24 cellular contexts compared by ENCODE assay signal in the genomic region with DNA sequence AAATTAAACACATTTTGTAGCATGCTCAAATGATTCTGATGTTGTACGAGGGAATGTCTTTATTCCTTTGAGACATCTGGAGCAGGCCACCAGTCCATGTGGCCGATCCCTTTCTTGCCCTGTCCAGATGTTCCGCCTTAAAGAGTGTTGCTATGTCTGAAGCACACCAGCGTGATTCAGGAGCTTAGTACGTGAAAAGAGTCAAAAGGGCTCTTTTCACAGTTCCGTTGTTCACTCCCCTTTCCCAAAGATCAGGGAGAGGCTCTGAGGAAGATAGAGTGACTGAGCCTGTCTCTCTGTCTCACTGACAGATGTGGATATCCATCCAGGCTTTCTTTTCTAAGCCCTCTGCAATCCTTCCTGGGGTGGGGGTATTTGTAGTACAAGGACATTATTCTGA.
DNase-seq lines count a peak whose midpoint lies in the region; ATAC-seq, FAIRE-seq and TF ChIP-seq lines count a peak whose summit lies in the region.
"Had no signal": no experiment of that assay in that cellular context is flagged by ENCODE, and none has a peak within 500 bp of the region (broad histone marks: within the 10 kb centered on the region; RNA-seq: fewer than 3 reads in every experiment).

No MANE protein-coding gene starts in this region.

- H2BK5ac ChIP-seq in neuronal stem cell (ENCODE audit: low read length), result no peak overlapping the region

- peaks cover 0 to 9% of the 10 kb centered on the region in 2 donors for H3K9me3 ChIP-seq in neuronal stem cell (replicated peaks in 1 of 2; ENCODE audit: control insufficient read depth in 2 of 2, insufficient read depth in 1 of 2, low read depth in 1 of 2, low read length in 2 of 2)
- H3K9me3 ChIP-seq: esophagus squamous epithelium, pancreas had no signal

- H3K27ac ChIP-seq in neuronal stem cell (replicated peaks; ENCODE audit: low read length), result no peak overlapping the region
- H3K27ac ChIP-seq: dorsolateral prefrontal cortex, KMS-11, pancreas, SK-N-MC had no signal

- no peak for TF ChIP-seq POLR2A in GM12891 (IDR thresholded peaks at IDR 0.05; ENCODE audit: low read depth, low read length)

- no peak for FAIRE-seq in GM12891 (lab: Jason Lieb, UNC)
- FAIRE-seq: G401.6, pancreas had no signal

- no peak overlapping the region for H3K4me3 Mint-ChIP-seq in stimulated activated effector memory CD8-positive, alpha-beta T cell treated with anti-CD3 and anti-CD28 coated beads, Interleukin-12 subunit alpha, Interleukin-12 subunit beta, amount 100 ng/mL, for 72 hours

- no peaks in the 10 kb centered on the region for H3K4me1 Mint-ChIP-seq in stimulated activated effector memory CD8-positive, alpha-beta T cell treated with anti-CD3 and anti-CD28 coated beads, Interleukin-12 subunit alpha, Interleukin-12 subunit beta, amount 100 ng/mL, for 72 hours

- H3K23ac ChIP-seq in neuronal stem cell (ENCODE audit: low read depth, low read length, poor library complexity), result no peak overlapping the region

- no peak overlapping the region for H3K18ac ChIP-seq in neuronal stem cell (ENCODE audit: low read length)

- no peak overlapping the region for H3K4me2 ChIP-seq in neuronal stem cell (ENCODE audit: insufficient read depth, low read length, poor library complexity, severe bottlenecking)
- H3K4me2 ChIP-seq: KMS-11 had no signal

- no peaks in the 10 kb centered on the region for H3K36me3 Mint-ChIP-seq in stimulated activated effector memory CD8-positive, alpha-beta T cell treated with anti-CD3 and anti-CD28 coated beads, Interleukin-12 subunit alpha, Interleukin-12 subunit beta, amount 100 ng/mL, for 72 hours

- no CpG with 5 or more reads among the region's 6 CpGs for WGBS in neuronal stem cell (ENCODE audit: extremely low coverage in 2 of 2, insufficient read length in 2 of 2, insufficient replicate concordance in 1 of 2), 2 donors

- H3K4me3 ChIP-seq in neuronal stem cell (ENCODE audit: low read length in 2 of 2), result no peak overlapping the region
- H3K4me3 ChIP-seq: dorsolateral prefrontal cortex, esophagus squamous epithelium, pancreas, SK-N-MC had no signal

- ATAC-seq in HG03280 (IDR thresholded peaks at IDR 0.05; ENCODE audit: unreplicated experiment) (no peak), GM19351 (IDR thresholded peaks at IDR 0.05; ENCODE audit: unreplicated experiment) (no peak)
- ATAC-seq in stimulated activated effector memory CD8-positive, alpha-beta T cell treated with anti-CD3 and anti-CD28 coated beads, Interleukin-12 subunit alpha, Interleukin-12 subunit beta, amount 100 ng/mL, for 72 hours, result no peak
- ATAC-seq: activated naive CD4-positive, alpha-beta T cell treated with anti-CD3 and anti-CD28 coated beads, Interleukin-2, amount 50 U/mL, for 72 hours; pancreas; sciatic nerve had no signal

- no peak overlapping the region for H2BK120ac ChIP-seq in neuronal stem cell (ENCODE audit: low read depth, low read length)

- H2AFZ ChIP-seq in neuronal stem cell (ENCODE audit: low read length), result peak overlapping the region; percentile 34

- no peak overlapping the region for H2BK12ac ChIP-seq in neuronal stem cell (ENCODE audit: low read length)

- H3K27me3 ChIP-seq in neuronal stem cell (ENCODE audit: control insufficient read depth in 3 of 3, insufficient read depth in 3 of 3, low read depth in 1 of 3, low read length in 3 of 3), result no peaks in the 10 kb centered on the region
- H3K27me3 ChIP-seq: esophagus squamous epithelium, pancreas had no signal

- H3K4ac ChIP-seq in neuronal stem cell (ENCODE audit: low read length), result no peak overlapping the region

- no peaks in the 10 kb centered on the region for H3K79me1 ChIP-seq in neuronal stem cell (ENCODE audit: low read depth, low read length)

- peaks cover 3 to 14% of the 10 kb centered on the region in 2 donors for H3K4me1 ChIP-seq in neuronal stem cell (ENCODE audit: control insufficient read depth in 2 of 2, insufficient read depth in 1 of 2, low read depth in 1 of 2, low read length in 2 of 2)
- H3K4me1 ChIP-seq: esophagus squamous epithelium, pancreas had no signal

- H3K14ac ChIP-seq in neuronal stem cell (ENCODE audit: low read length), result no peak overlapping the region

- H3K36me3 ChIP-seq in neuronal stem cell (replicated peaks in 1 of 2; ENCODE audit: control insufficient read depth in 2 of 2, insufficient read depth in 2 of 2, low read length in 2 of 2), result no peaks in the 10 kb centered on the region
- H3K36me3 ChIP-seq: esophagus squamous epithelium, pancreas had no signal

- peak; percentile 95 for DNase-seq in EH (ENCODE audit: low read depth)
- DNase-seq in RPMI7951 (ENCODE audit: low read depth), result peak; percentile 98
- DNase-seq in fibroblast of gingiva (ENCODE audit: low read depth), result peak; percentile 60
- no peak for DNase-seq in neuronal stem cell (ENCODE audit: low spot score)
- DNase-seq in GM12891 (ENCODE audit: insufficient read length, low spot score), result no peak
- no peak for DNase-seq in stimulated activated effector memory CD8-positive, alpha-beta T cell treated with anti-CD3 and anti-CD28 coated beads, Interleukin-12 subunit alpha, Interleukin-12 subunit beta, amount 100 ng/mL, for 72 hours (ENCODE audit: low spot score in 2 of 2)
- DNase-seq: activated CD4-positive, alpha-beta T cell treated with anti-CD3 and anti-CD28 coated beads, Interleukin-2, amount 50 U/mL, for 4 hours; activated T-cell treated with anti-CD3 and anti-CD28 coated beads, Interleukin-2, amount 50 U/mL, for 1 hour; dorsolateral prefrontal cortex; esophagus squamous epithelium; H7; NCI-H1092 treated with DMSO at 0.1 percent for 48 hours; NCI-H2107; NCI-H524 treated with DMSO at 0.1 percent for 48 hours; OCI-M1; pancreas; stimulated activated CD4-positive, alpha-beta T cell treated with anti-CD3 and anti-CD28 coated beads, Interleukin-2, amount 100 ng/mL, for 48 hours had no signal

- H3K27ac Mint-ChIP-seq in stimulated activated effector memory CD8-positive, alpha-beta T cell treated with anti-CD3 and anti-CD28 coated beads, Interleukin-12 subunit alpha, Interleukin-12 subunit beta, amount 100 ng/mL, for 72 hours, result no peak overlapping the region
- H3K27ac Mint-ChIP-seq: activated naive CD4-positive, alpha-beta T cell treated with anti-CD3 and anti-CD28 coated beads, Interleukin-2, amount 50 U/mL, for 72 hours had no signal

- no peak overlapping the region for H4K8ac ChIP-seq in neuronal stem cell (ENCODE audit: low read depth, low read length)

- H2BK15ac ChIP-seq in neuronal stem cell (ENCODE audit: low read length), result no peak overlapping the region

- H3K9me3 Mint-ChIP-seq in stimulated activated effector memory CD8-positive, alpha-beta T cell treated with anti-CD3 and anti-CD28 coated beads, Interleukin-12 subunit alpha, Interleukin-12 subunit beta, amount 100 ng/mL, for 72 hours, result peaks cover 7% of the 10 kb centered on the region

- no peak overlapping the region for H3K9ac ChIP-seq in neuronal stem cell (ENCODE audit: low read depth, low read length, poor library complexity)
- H3K9ac ChIP-seq: KMS-11 had no signal

- no peak overlapping the region for H4K91ac ChIP-seq in neuronal stem cell (ENCODE audit: low read depth, low read length, poor library complexity)

- H2AK5ac ChIP-seq in neuronal stem cell (ENCODE audit: low read depth, low read length), result no peak overlapping the region

TF ChIP-seq in GM12891, 5 proteins besides CTCF, POLR2A, EP300 and RAD21:
- TF ChIP-seq PAX5 (IDR thresholded peaks at IDR 0.05; ENCODE audit: insufficient read depth, low read length, severe bottlenecking) (no peak), POLR2AphosphoS5 (IDR thresholded peaks at IDR 0.05; ENCODE audit: low read depth, low read length) (no peak), TAF1 (IDR thresholded peaks at IDR 0.05; ENCODE audit: low read depth, low read length) (no peak), SPI1 (IDR thresholded peaks at IDR 0.05; ENCODE audit: low read depth, low read length) (no peak), POU2F2 (IDR thresholded peaks at IDR 0.05; ENCODE audit: low read depth, low read length) (no peak)

Comparison
In these comparisons a context has a peak if more than half of its experiments do, and no peak if none do; other contexts are left out.
1. DNase-seq: peak in EH (single experiment), RPMI7951 (single experiment) and fibroblast of gingiva (single experiment); none in neuronal stem cell (single experiment), GM12891 (single experiment) and stimulated activated effector memory CD8-positive, alpha-beta T cell treated with anti-CD3 and anti-CD28 coated beads, Interleukin-12 subunit alpha, Interleukin-12 subunit beta, amount 100 ng/mL, for 72 hours (0 of 2).